In the genomic region with DNA sequence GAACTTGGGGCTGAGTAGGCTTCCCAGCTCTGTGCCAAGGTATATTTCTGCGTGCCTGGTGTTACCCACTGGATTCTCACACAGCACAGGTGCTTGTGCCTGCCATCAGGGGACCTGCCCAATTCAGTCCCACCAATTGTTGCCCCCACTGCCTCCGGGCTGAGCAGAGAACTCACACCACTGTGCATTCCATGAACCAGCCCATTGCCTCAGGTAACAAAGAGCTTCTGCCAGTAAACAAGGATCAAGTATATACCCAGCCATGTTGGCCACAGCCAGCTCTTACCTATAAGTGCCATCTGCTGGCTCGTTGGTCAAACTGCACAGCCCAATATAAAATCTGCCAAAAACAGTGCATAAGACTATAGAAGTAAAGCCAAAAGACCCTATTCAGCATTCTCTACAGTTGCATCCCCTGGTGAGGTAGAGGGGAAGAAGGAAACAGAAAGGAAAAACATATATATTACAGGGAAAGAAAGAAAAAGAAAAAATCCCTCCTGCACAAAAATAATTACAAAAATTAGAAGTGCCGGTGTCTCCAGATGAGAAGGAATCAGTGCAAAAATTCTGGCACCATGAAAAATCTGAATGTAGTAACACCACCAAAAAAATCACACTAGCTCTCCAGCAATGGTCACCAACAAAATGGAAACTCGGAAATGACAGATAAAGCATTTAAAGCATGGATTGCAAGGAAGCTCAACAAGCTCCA, we compare ENCODE assay signal across 8 cellular contexts.
DNase-seq lines count a peak whose midpoint lies in the region; ATAC-seq and TF ChIP-seq lines count a peak whose summit lies in the region.

No MANE protein-coding gene starts in this region.

- H3K27me3 Mint-ChIP-seq in IgD-negative memory B cell: no peaks in the 10 kb centered on the region

- peaks cover 0 to 4% (median 3%) of the 10 kb centered on the region in 3 donors for H3K9me3 Mint-ChIP-seq in IgD-negative memory B cell

- no peaks in the 10 kb centered on the region for H3K4me1 Mint-ChIP-seq in IgD-negative memory B cell

- peak; percentile 86 for ATAC-seq in GM21526 (IDR thresholded peaks at IDR 0.05; ENCODE audit: low FRiP score, unreplicated experiment)
- ATAC-seq in GM21737 (IDR thresholded peaks at IDR 0.05; ENCODE audit: unreplicated experiment): no peak

- H3K27ac ChIP-seq in VCaP (no peak overlapping the region; the same call in 1 of the 2 replicates), substantia nigra (ENCODE audit: low read depth, low read length, poor library complexity, severe bottlenecking) (no peak overlapping the region)

- peak overlapping the region in 2 of 4 donors; percentile 24 to 67 for H3K4me3 Mint-ChIP-seq in IgD-negative memory B cell

- peak overlapping the region in 2 of 3 donors; percentile 37 to 40 for H3K27ac Mint-ChIP-seq in IgD-negative memory B cell

- no peaks in the 10 kb centered on the region for H3K36me3 Mint-ChIP-seq in IgD-negative memory B cell

- DNase-seq in islet precursor cell (peak; percentile 61), substantia nigra (lab: John Stamatoyannopoulos, UW) (no peak), NCI-H187 treated with DMSO at 0.1 percent for 48 hours (lab: John Stamatoyannopoulos, UW) (no peak)

- TF ChIP-seq CTCF in GM12873 (IDR thresholded peaks at IDR 0.05; ENCODE audit: insufficient read depth, low read depth, low read length, missing control alignments) (peak; percentile 70), VCaP (conservative IDR thresholded peaks at IDR 0.05) (peak; percentile 71)
